ENCODE assay signal across 10 cellular contexts in the genomic region with DNA sequence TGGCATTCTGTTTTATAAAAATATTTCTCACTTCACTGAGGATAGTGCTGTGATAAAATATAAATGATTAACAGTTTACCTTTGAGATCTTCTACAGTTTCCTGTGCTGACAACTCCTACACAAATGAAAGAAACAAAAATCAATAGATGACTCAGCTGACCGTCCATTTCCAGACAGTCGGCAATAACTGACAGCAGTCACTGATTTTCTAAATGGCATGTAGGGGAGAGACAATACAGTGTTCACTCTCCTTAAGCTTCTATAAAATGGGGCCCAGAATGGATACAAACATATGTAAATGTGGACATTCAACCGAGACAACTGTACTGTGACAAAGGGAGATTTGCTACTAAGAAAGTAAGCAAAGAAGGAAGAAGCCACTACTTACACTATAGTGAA. TPM values are rescaled to one million over a fixed set of nuclear protein-coding genes. Genes with fewer than 3 reads are reported as not detected.
DNase-seq lines count a peak whose midpoint lies in the region; ATAC-seq and TF ChIP-seq lines count a peak whose summit lies in the region.
"Had no signal": no experiment of that assay in that cellular context is flagged by ENCODE, and none has a peak within 500 bp of the region (broad histone marks: within the 10 kb centered on the region; RNA-seq: fewer than 3 reads in every experiment).

No MANE protein-coding gene starts in this region.

- DNase-seq in dermis blood vessel endothelial cell (peak; percentile 25), CD14-positive monocyte (ENCODE audit: low spot score) (no peak), LoVo (ENCODE audit: low spot score) (no peak)
- DNase-seq in effector memory CD4-positive, alpha-beta T cell, result no peak
- DNase-seq in stimulated activated CD4-positive, alpha-beta T cell treated with anti-CD3 and anti-CD28 coated beads, Interleukin-1b, Interleukin-23, amount 100 ng/mL, for 48 hours, result no peak
- DNase-seq: nucleus accumbens had no signal

- intact Hi-C loops in CD14-positive monocyte (cut with micrococcal nuclease), result no loop called here

- H3K4me3 Mint-ChIP-seq in CD14-positive monocyte, result no peak overlapping the region

- H3K27me3 Mint-ChIP-seq in CD14-positive monocyte (ENCODE audit: low read depth in 3 of 3), result no peaks in the 10 kb centered on the region

- peaks cover 0 to 2% (median 0%) of the 10 kb centered on the region in 7 donors for H3K9me3 Mint-ChIP-seq in CD14-positive monocyte
- H3K9me3 Mint-ChIP-seq: activated naive CD4-positive, alpha-beta T cell treated with anti-CD3 and anti-CD28 coated beads, Interleukin-2, amount 50 U/mL, for 72 hours had no signal

- TF ChIP-seq CTCF in CD14-positive monocyte (IDR thresholded peaks at IDR 0.05), result no peak

- no peak overlapping the region for H3K27ac ChIP-seq in effector memory CD4-positive, alpha-beta T cell (ENCODE audit: insufficient read depth, low read length, poor library complexity, severe bottlenecking)

- no peaks in the 10 kb centered on the region for H3K9me3 ChIP-seq in effector memory CD4-positive, alpha-beta T cell (ENCODE audit: control insufficient read depth, low read length)

- H3K36me3 Mint-ChIP-seq in CD14-positive monocyte, result peaks cover 27 to 29% of the 10 kb centered on the region in 2 donors

- H3K4me1 Mint-ChIP-seq in CD14-positive monocyte, result no peaks in the 10 kb centered on the region

- ATAC-seq in GM18499 (IDR thresholded peaks at IDR 0.05; ENCODE audit: insufficient read depth, unreplicated experiment) (peak; percentile 91), GM21360 (IDR thresholded peaks at IDR 0.05; ENCODE audit: unreplicated experiment) (peak; percentile 87), HG03097 (IDR thresholded peaks at IDR 0.05; ENCODE audit: low FRiP score, unreplicated experiment) (peak; percentile 96)

- H3K4me3 ChIP-seq in effector memory CD4-positive, alpha-beta T cell (ENCODE audit: insufficient read depth, low read depth, low read length, poor library complexity, severe bottlenecking), result no peak overlapping the region

- H3K36me3 ChIP-seq in effector memory CD4-positive, alpha-beta T cell (ENCODE audit: control insufficient read depth, insufficient read depth, low read length), result peaks cover 31% of the 10 kb centered on the region

- H3K4me1 ChIP-seq in effector memory CD4-positive, alpha-beta T cell (ENCODE audit: control insufficient read depth, insufficient read depth, low read length, poor library complexity, severe bottlenecking), result no peaks in the 10 kb centered on the region

- H3K27ac Mint-ChIP-seq in CD14-positive monocyte, result no peak overlapping the region
- H3K27ac Mint-ChIP-seq: activated naive CD4-positive, alpha-beta T cell treated with anti-CD3 and anti-CD28 coated beads, Interleukin-2, amount 50 U/mL, for 72 hours had no signal

- no peaks in the 10 kb centered on the region for H3K27me3 ChIP-seq in effector memory CD4-positive, alpha-beta T cell (replicated peaks; ENCODE audit: control insufficient read depth, insufficient read depth, low read length, poor library complexity, severe bottlenecking)

RNA-seq across cellular contexts. Expression of a gene that starts 34.3 kb away (rescaled TPM):
- total RNA-seq in dermis blood vessel endothelial cell, result 0.51 and 0.60 TPM in 2 replicates
- under 1 TPM; 0.29 to 0.62 TPM for polyA plus RNA-seq in CD14-positive monocyte
